ENCODE assay signal across 22 cellular contexts in the genomic region with DNA sequence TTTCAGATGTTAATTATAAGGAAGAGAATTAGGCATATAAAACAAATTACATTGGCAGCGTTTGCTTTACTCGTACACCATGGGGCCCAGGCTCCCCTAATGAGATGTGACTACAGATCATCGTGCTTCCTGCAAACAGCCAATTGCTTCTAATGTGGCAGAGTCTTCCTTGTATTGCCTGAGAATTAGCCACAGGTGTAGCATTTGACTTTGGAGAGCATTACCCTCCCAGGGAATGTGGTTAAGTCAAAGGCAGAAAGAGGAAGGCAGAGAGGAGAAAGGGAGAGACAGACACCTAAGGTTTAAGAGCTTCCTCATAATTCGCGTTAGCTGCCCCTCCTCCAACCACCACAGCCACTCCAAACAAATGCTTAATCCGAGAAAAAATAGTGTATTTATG.
DNase-seq lines count a peak whose midpoint lies in the region; ATAC-seq, FAIRE-seq and TF ChIP-seq lines count a peak whose summit lies in the region.
"Had no signal": no experiment of that assay in that cellular context is flagged by ENCODE, and none has a peak within 500 bp of the region (broad histone marks: within the 10 kb centered on the region; RNA-seq: fewer than 3 reads in every experiment).

No MANE protein-coding gene starts in this region.

- H3K9me3 Mint-ChIP-seq in activated CD8-positive, alpha-beta T cell treated with anti-CD3 and anti-CD28 coated beads, Interleukin-2, amount 10 ng/mL, durations not matched to agents 7 days and 5 days (ENCODE audit: insufficient read depth) = no peaks in the 10 kb centered on the region
- H3K9me3 Mint-ChIP-seq: activated CD8-positive, alpha-beta T cell treated with anti-CD3 and anti-CD28 coated beads for 36 hours; CD4-positive, alpha-beta memory T cell had no signal

- H3K27me3 Mint-ChIP-seq in activated CD8-positive, alpha-beta T cell treated with anti-CD3 and anti-CD28 coated beads, Interleukin-2, amount 10 ng/mL, durations not matched to agents 7 days and 5 days (ENCODE audit: low read depth) = no peaks in the 10 kb centered on the region
- H3K27me3 Mint-ChIP-seq: activated CD8-positive, alpha-beta T cell treated with anti-CD3 and anti-CD28 coated beads for 36 hours had no signal

- no peak for TF ChIP-seq CTCF in bronchial epithelial cell (IDR thresholded peaks at IDR 0.05; ENCODE audit: insufficient read depth, low read length, severe bottlenecking)

- no peaks in the 10 kb centered on the region for H3K36me3 ChIP-seq in bronchial epithelial cell (ENCODE audit: control insufficient read depth, insufficient read depth, low read length)

- DNase-seq in GF-D8 (lab: John Stamatoyannopoulos, UW) (peak; percentile 36), Kasumi-1 (lab: John Stamatoyannopoulos, UW) (peak; percentile 57 to 60), NOMO-1 treated with dmso at 0.1 percent for 144 hours (lab: John Stamatoyannopoulos, UW; ENCODE audit: unreplicated experiment) (peak; percentile 37), bronchial epithelial cell (ENCODE audit: low read depth) (no peak)
- no peak for DNase-seq in activated CD8-positive, alpha-beta T cell treated with anti-CD3 and anti-CD28 coated beads, Interleukin-2, amount 10 ng/mL, durations not matched to agents 7 days and 5 days
- DNase-seq: activated CD8-positive, alpha-beta T cell treated with anti-CD3 and anti-CD28 coated beads for 36 hours; activated naive CD4-positive, alpha-beta T cell treated with Interleukin-2 at 50 U/mL for 16 hours; activated T-cell treated with anti-CD3 and anti-CD28 coated beads, Interleukin-2, amount 50 U/mL, for 1 hour; amniotic stem cell; CD4-positive, alpha-beta memory T cell; DMS53; NCI-H187 treated with DMSO at 0.1 percent for 48 hours; psoas muscle; stimulated activated CD4-positive, alpha-beta T cell treated with anti-CD3 and anti-CD28 coated beads, Interleukin-1b, Interleukin-23, amount 100 ng/mL, for 48 hours; stimulated activated naive CD4-positive, alpha-beta T cell had no signal

- no peak for ATAC-seq in activated CD8-positive, alpha-beta T cell treated with anti-CD3 and anti-CD28 coated beads, Interleukin-2, amount 10 ng/mL, durations not matched to agents 7 days and 5 days
- ATAC-seq in GM21786 (IDR thresholded peaks at IDR 0.05; ENCODE audit: unreplicated experiment) = no peak
- no peak for ATAC-seq in GM21381 (IDR thresholded peaks at IDR 0.05; ENCODE audit: unreplicated experiment)
- ATAC-seq: activated CD8-positive, alpha-beta T cell treated with anti-CD3 and anti-CD28 coated beads for 36 hours; HCT116; psoas muscle had no signal

- no peaks in the 10 kb centered on the region for H3K36me3 Mint-ChIP-seq in activated CD8-positive, alpha-beta T cell treated with anti-CD3 and anti-CD28 coated beads, Interleukin-2, amount 10 ng/mL, durations not matched to agents 7 days and 5 days (ENCODE audit: low read depth)
- H3K36me3 Mint-ChIP-seq: CD4-positive, alpha-beta memory T cell had no signal

- no peaks in the 10 kb centered on the region for H3K4me1 Mint-ChIP-seq in activated CD8-positive, alpha-beta T cell treated with anti-CD3 and anti-CD28 coated beads, Interleukin-2, amount 10 ng/mL, durations not matched to agents 7 days and 5 days (ENCODE audit: low read depth)
- H3K4me1 Mint-ChIP-seq: CD4-positive, alpha-beta memory T cell had no signal

- no peak overlapping the region for H3K4me3 ChIP-seq in bronchial epithelial cell (ENCODE audit: low read depth, low read length)
- H3K4me3 ChIP-seq: hepatocyte, psoas muscle had no signal

- no peak overlapping the region for H3K27ac Mint-ChIP-seq in activated CD8-positive, alpha-beta T cell treated with anti-CD3 and anti-CD28 coated beads, Interleukin-2, amount 10 ng/mL, durations not matched to agents 7 days and 5 days
- H3K27ac Mint-ChIP-seq: activated CD8-positive, alpha-beta T cell treated with anti-CD3 and anti-CD28 coated beads for 36 hours; CD4-positive, alpha-beta memory T cell had no signal

- no peaks in the 10 kb centered on the region for H3K27me3 ChIP-seq in bronchial epithelial cell (ENCODE audit: control insufficient read depth, insufficient read depth, low read length)
- H3K27me3 ChIP-seq: hepatocyte had no signal

- POLR2A ChIA-PET in activated CD8-positive, alpha-beta T cell treated with anti-CD3 and anti-CD28 coated beads, Interleukin-2, amount 10 ng/mL, durations not matched to agents 7 days and 5 days (lab: Charles Lee) = no interaction called here

- peak; percentile 36 for FAIRE-seq in bronchial epithelial cell (lab: Jason Lieb, UNC)
- FAIRE-seq: endothelial cell of umbilical vein, HTR-8/SVneo had no signal

- CTCF ChIA-PET in activated CD8-positive, alpha-beta T cell treated with anti-CD3 and anti-CD28 coated beads, Interleukin-2, amount 10 ng/mL, durations not matched to agents 7 days and 5 days (lab: Charles Lee) = interaction anchor here (1.4 kb wide), 1 partner anchor 11 kb away, joined by 3 read pairs; no protein-coding TSS in a partner anchor

- no peak overlapping the region for H3K4me3 Mint-ChIP-seq in activated CD8-positive, alpha-beta T cell treated with anti-CD3 and anti-CD28 coated beads, Interleukin-2, amount 10 ng/mL, durations not matched to agents 7 days and 5 days
- H3K4me3 Mint-ChIP-seq: activated CD8-positive, alpha-beta T cell treated with anti-CD3 and anti-CD28 coated beads for 36 hours; CD4-positive, alpha-beta memory T cell; neural crest cell had no signal

Comparison
In these comparisons a context has a peak if more than half of its experiments do, and no peak if none do; other contexts are left out.
1. DNase-seq: peak in GF-D8 (single experiment), Kasumi-1 (2 of 2) and NOMO-1 treated with dmso at 0.1 percent for 144 hours (single experiment); none in bronchial epithelial cell (single experiment) and activated CD8-positive, alpha-beta T cell treated with anti-CD3 and anti-CD28 coated beads, Interleukin-2, amount 10 ng/mL, durations not matched to agents 7 days and 5 days (single experiment).